In the genomic region with DNA sequence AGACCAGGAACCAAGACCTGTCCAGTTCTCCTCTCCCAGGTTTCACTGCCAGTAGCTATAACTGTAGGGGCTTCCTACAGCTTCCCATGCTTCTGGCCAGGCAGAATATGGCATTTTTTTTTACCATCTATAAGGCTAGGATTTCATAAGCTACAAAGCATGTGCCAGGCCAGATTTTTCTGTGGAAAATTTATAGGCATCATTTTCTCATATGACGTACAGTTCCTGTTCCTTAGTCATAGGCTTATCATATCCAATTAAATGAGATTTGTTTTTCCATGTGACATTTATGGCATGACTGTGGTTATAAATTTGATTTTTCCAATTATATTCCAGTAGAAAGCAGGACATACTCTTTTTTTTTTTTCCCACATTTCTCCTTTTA, we compare ENCODE assay signal across 14 cellular contexts.
A peak's percentile ranks its signal among the peaks of the same experiment; 100 is the strongest.
DNase-seq lines count a peak whose midpoint lies in the region; ATAC-seq and TF ChIP-seq lines count a peak whose summit lies in the region.
"Had no signal": no experiment of that assay in that cellular context is flagged by ENCODE, and none has a peak within 500 bp of the region (broad histone marks: within the 10 kb centered on the region; RNA-seq: fewer than 3 reads in every experiment).

No MANE protein-coding gene starts in this region.

- POLR2A ChIA-PET in MCF 10A (lab: Yijun Ruan, JAX) (interaction anchor here (1.8 kb wide), 1 partner anchor 23 kb away, joined by 4 read pairs; no protein-coding TSS in a partner anchor), PC-3 (lab: Charles Lee; ENCODE audit: unreplicated experiment) (no interaction called here)

- H3K9ac ChIP-seq in PC-3 (ENCODE audit: low read length) = peak overlapping the region; percentile 45; the same call in 1 of the 2 replicates

- TF ChIP-seq CTCF in MCF 10A (IDR thresholded peaks at IDR 0.05; ENCODE audit: unreplicated experiment) (no peak), breast epithelium (IDR thresholded peaks at IDR 0.05) (no peak), PC-3 (conservative IDR thresholded peaks at IDR 0.05; ENCODE audit: low read depth, low read length) (no peak), foreskin keratinocyte (conservative IDR thresholded peaks at IDR 0.05) (no peak)

- BruUV-seq in MCF 10A (replicated peaks; lab: Mats Ljungman, UMichigan) = no TSS peak
- BruUV-seq in PC-3 (replicated peaks; lab: Mats Ljungman, UMichigan) = no TSS peak

- no peaks in the 10 kb centered on the region for H3F3A ChIP-seq in PC-3 (ENCODE audit: low read length, unreplicated experiment)

- no peak for TF ChIP-seq POLR2A in breast epithelium (IDR thresholded peaks at IDR 0.05)

- H4K20me1 ChIP-seq in PC-3 (ENCODE audit: low read length) = no peaks in the 10 kb centered on the region

- H3K4me1 ChIP-seq in breast epithelium (no peaks in the 10 kb centered on the region), PC-3 (ENCODE audit: insufficient read depth, low read length) (0 out of 2 replicates have a peak, but pooled peaks cover 4% of the 10 kb centered on the region), foreskin keratinocyte (no peaks in the 10 kb centered on the region), SJCRH30 (peaks cover 3% of the 10 kb centered on the region; the same call in 1 of the 2 replicates)
- H3K4me1 ChIP-seq: esophagus muscularis mucosa had no signal

- peak overlapping the region; percentile 4; the same call in 1 of the 2 replicates for H3K4me2 ChIP-seq in PC-3 (ENCODE audit: low read length)

- no peaks in the 10 kb centered on the region for H3K36me3 Mint-ChIP-seq in MCF 10A (ENCODE audit: insufficient read depth, unreplicated experiment)

- H3K9me3 ChIP-seq in breast epithelium (no peaks in the 10 kb centered on the region), PC-3 (ENCODE audit: low read length) (no peaks in the 10 kb centered on the region), SJCRH30 (replicated peaks) (no peaks in the 10 kb centered on the region)
- H3K9me3 ChIP-seq: esophagus muscularis mucosa, stomach had no signal

- H3K4me3 ChIP-seq in breast epithelium = no peak overlapping the region
- H3K4me3 ChIP-seq in PC-3 (ENCODE audit: low read length) = no peak overlapping the region; the same call in 1 of the 2 replicates
- H3K4me3 ChIP-seq in SJCRH30 = no peak overlapping the region
- H3K4me3 ChIP-seq: coronary artery, esophagus muscularis mucosa had no signal

- H3K27ac ChIP-seq in breast epithelium (no peak overlapping the region), PC-3 (ENCODE audit: low read length) (peak overlapping the region; percentile 82), foreskin keratinocyte (peak overlapping the region; percentile 55), SJCRH30 (no peak overlapping the region)
- H3K27ac ChIP-seq: coronary artery, esophagus muscularis mucosa had no signal

- no peaks in the 10 kb centered on the region for H3K27me3 Mint-ChIP-seq in MCF 10A (ENCODE audit: insufficient read depth, unreplicated experiment)

- no peaks in the 10 kb centered on the region for H3K9me2 ChIP-seq in PC-3 (replicated peaks; ENCODE audit: low read length)

- ATAC-seq in PC-3 (no peak), foreskin keratinocyte (peak; percentile 64)

- H3K27ac Mint-ChIP-seq in MCF 10A (ENCODE audit: low read depth, unreplicated experiment) = no peak overlapping the region

- H3K79me2 ChIP-seq in PC-3 (ENCODE audit: low read length) = no peaks in the 10 kb centered on the region

- no peak overlapping the region for H2AFZ ChIP-seq in PC-3 (ENCODE audit: low read length)

- CTCF ChIA-PET in MCF 10A (lab: Yijun Ruan, JAX) = no interaction called here
- CTCF ChIA-PET in PC-3 (lab: Charles Lee) = interaction anchor here (0.6 kb wide), 1 partner anchor 150 kb away, joined by 3 read pairs; no protein-coding TSS in a partner anchor

- H3K9me3 Mint-ChIP-seq in MCF 10A (ENCODE audit: unreplicated experiment) = no peaks in the 10 kb centered on the region

- H3K36me3 ChIP-seq in breast epithelium = no peaks in the 10 kb centered on the region
- H3K36me3 ChIP-seq in PC-3 (ENCODE audit: low read depth, low read length) = no peaks in the 10 kb centered on the region
- no peaks in the 10 kb centered on the region for H3K36me3 ChIP-seq in SJCRH30
- H3K36me3 ChIP-seq: esophagus muscularis mucosa, stomach had no signal

- peaks cover 8% of the 10 kb centered on the region for H3K4me1 Mint-ChIP-seq in MCF 10A (ENCODE audit: insufficient read depth, unreplicated experiment)

- DNase-seq in MCF 10A (ENCODE audit: unreplicated experiment) = peak; percentile 18
- no peak for DNase-seq in breast epithelium (ENCODE audit: low spot score in 2 of 2)
- DNase-seq in PC-3 = peak; percentile 50
- peak; percentile 8 to 60 for DNase-seq in foreskin keratinocyte
- DNase-seq in NCI-H2029 treated with DMSO at 0.1 percent for 48 hours (lab: John Stamatoyannopoulos, UW) = no peak
- no peak for DNase-seq in SJCRH30
- no peak for DNase-seq in OCI-M2 (lab: John Stamatoyannopoulos, UW; ENCODE audit: unreplicated experiment)
- DNase-seq in globus pallidus (ENCODE audit: low spot score) = no peak
- DNase-seq: anterior cingulate cortex, NCI-H1092 treated with DMSO at 0.1 percent for 48 hours, NCI-H446 had no signal

- no peaks in the 10 kb centered on the region for H3K27me3 ChIP-seq in breast epithelium
- no peaks in the 10 kb centered on the region for H3K27me3 ChIP-seq in PC-3 (ENCODE audit: low read length)
- H3K27me3 ChIP-seq in foreskin keratinocyte = peaks cover 5% of the 10 kb centered on the region
- H3K27me3 ChIP-seq in SJCRH30 = no peaks in the 10 kb centered on the region
- H3K27me3 ChIP-seq: esophagus muscularis mucosa, stomach had no signal

- intact Hi-C loops in MCF 10A (cut with micrococcal nuclease) (no loop called here), breast epithelium (cut with DNase I; ENCODE audit: low total_unique reads) (no loop called here), PC-3 (cut with micrococcal nuclease) (no loop called here)

- peak overlapping the region; percentile 33 for H3K4me3 Mint-ChIP-seq in MCF 10A (ENCODE audit: unreplicated experiment)

Comparison
In these comparisons a context has a peak if more than half of its experiments do, and no peak if none do; other contexts are left out.
1. DNase-seq: peak in MCF 10A (single experiment), PC-3 (single experiment) and foreskin keratinocyte (2 of 2); none in breast epithelium (0 of 2), NCI-H2029 treated with DMSO at 0.1 percent for 48 hours (single experiment), SJCRH30 (0 of 2), OCI-M2 (single experiment) and globus pallidus (single experiment).
2. H3K27ac ChIP-seq: peak in PC-3 (single experiment) and foreskin keratinocyte (single experiment); none in breast epithelium (0 of 2) and SJCRH30 (single experiment).